Comparison of ENCODE assay signal across 17 cellular contexts in genomic region chr16:87703071-87703470, GRCh38.
DNase-seq lines count a peak whose midpoint lies in the region; ATAC-seq and TF ChIP-seq lines count a peak whose summit lies in the region.
"Had no signal": no experiment of that assay in that cellular context is flagged by ENCODE, and none has a peak within 500 bp of the region (broad histone marks: within the 10 kb centered on the region; RNA-seq: fewer than 3 reads in every experiment).

No MANE protein-coding gene starts in this region.

- no peak overlapping the region for H3K4me3 ChIP-seq in stomach
- H3K4me3 ChIP-seq: heart left ventricle had no signal

- H3K9me3 Mint-ChIP-seq in activated naive CD4-positive, alpha-beta T cell treated with anti-CD3 and anti-CD28 coated beads, Interleukin-2, amount 50 U/mL, for 24 hours, result no peaks in the 10 kb centered on the region
- no peaks in the 10 kb centered on the region for H3K9me3 Mint-ChIP-seq in activated naive CD4-positive, alpha-beta T cell treated with anti-CD3 and anti-CD28 coated beads for 36 hours
- no peaks in the 10 kb centered on the region for H3K9me3 Mint-ChIP-seq in effector memory CD8-positive, alpha-beta T cell
- H3K9me3 Mint-ChIP-seq in stimulated activated memory B cell treated with anti-CD40 and anti-IgM and Interleukin-4, amounts not matched to agents 10 μg/mL and 1 μg/mL and 100 μg/mL, for 72 hours, result no peaks in the 10 kb centered on the region

- TF ChIP-seq EP300 in stomach (IDR thresholded peaks at IDR 0.05), result no peak

- 76 to 94% (median 88%) methylated on average over 22 to 26 of the region's 26 CpGs for WGBS in stomach, 5 donors

- H3K4me1 Mint-ChIP-seq in activated naive CD4-positive, alpha-beta T cell treated with anti-CD3 and anti-CD28 coated beads, Interleukin-2, amount 50 U/mL, for 24 hours, result peaks cover 45% of the 10 kb centered on the region
- peaks cover 45% of the 10 kb centered on the region for H3K4me1 Mint-ChIP-seq in activated naive CD4-positive, alpha-beta T cell treated with anti-CD3 and anti-CD28 coated beads for 36 hours (ENCODE audit: low read depth)
- H3K4me1 Mint-ChIP-seq in T-helper 17 cell, result peaks cover 37% of the 10 kb centered on the region
- H3K4me1 Mint-ChIP-seq in effector memory CD8-positive, alpha-beta T cell (ENCODE audit: low read depth in 2 of 2), result peaks cover 31 to 40% of the 10 kb centered on the region in 2 donors
- peaks cover 60% of the 10 kb centered on the region for H3K4me1 Mint-ChIP-seq in stimulated activated memory B cell treated with anti-CD40 and anti-IgM and Interleukin-4, amounts not matched to agents 10 μg/mL and 1 μg/mL and 100 μg/mL, for 72 hours

- H3K27ac ChIP-seq in stomach, result no peak overlapping the region
- H3K27ac ChIP-seq: heart left ventricle, parathyroid adenoma, RWPE1 had no signal

- no peak for ATAC-seq in T-helper 17 cell
- no peak for ATAC-seq in effector memory CD8-positive, alpha-beta T cell (replicated peaks)
- no peak for ATAC-seq in stimulated activated memory B cell treated with anti-CD40 and anti-IgM and Interleukin-4, amounts not matched to agents 10 μg/mL and 1 μg/mL and 100 μg/mL, for 72 hours

- TF ChIP-seq POLR2A in stomach (IDR thresholded peaks at IDR 0.05), result no peak

- DNase-seq in activated naive CD4-positive, alpha-beta T cell treated with anti-CD3 and anti-CD28 coated beads for 36 hours, result no peak
- DNase-seq in T-helper 17 cell (no peak), stomach (no peak), DMS79 treated with DMSO at 0.1 percent for 48 hours (lab: John Stamatoyannopoulos, UW) (no peak)
- no peak for DNase-seq in effector memory CD8-positive, alpha-beta T cell
- DNase-seq in effector CD4-positive, alpha-beta T cell, result no peak
- DNase-seq: activated CD4-positive, CD25-positive, alpha-beta regulatory T cell; amniotic stem cell; Calu3; heart left ventricle; MM.1S; NCI-H187; NCI-H446 had no signal

- H3K9me3 ChIP-seq in T-helper 17 cell (ENCODE audit: control insufficient read depth, low read length, poor library complexity, severe bottlenecking) (no peaks in the 10 kb centered on the region), stomach (no peaks in the 10 kb centered on the region)
- H3K9me3 ChIP-seq: heart left ventricle had no signal

- peak overlapping the region; percentile 47 for H3K4me3 Mint-ChIP-seq in activated naive CD4-positive, alpha-beta T cell treated with anti-CD3 and anti-CD28 coated beads, Interleukin-2, amount 50 U/mL, for 24 hours
- H3K4me3 Mint-ChIP-seq in activated naive CD4-positive, alpha-beta T cell treated with anti-CD3 and anti-CD28 coated beads for 36 hours, result no peak overlapping the region
- H3K4me3 Mint-ChIP-seq in T-helper 17 cell, result peak overlapping the region; percentile 63
- H3K4me3 Mint-ChIP-seq in effector memory CD8-positive, alpha-beta T cell, result peak overlapping the region; percentile 67 to 73
- H3K4me3 Mint-ChIP-seq in stimulated activated memory B cell treated with anti-CD40 and anti-IgM and Interleukin-4, amounts not matched to agents 10 μg/mL and 1 μg/mL and 100 μg/mL, for 72 hours, result no peak overlapping the region

- intact Hi-C loops in activated naive CD4-positive, alpha-beta T cell treated with anti-CD3 and anti-CD28 coated beads for 36 hours (cut with micrococcal nuclease), result loop anchor here (2.0 kb wide), 1 partner anchor 20 kb away; no protein-coding TSS in a partner anchor
- intact Hi-C loops in stomach (cut with DNase I; ENCODE audit: low total_unique reads), result no loop called here

- CTCF ChIA-PET in activated naive CD4-positive, alpha-beta T cell treated with anti-CD3 and anti-CD28 coated beads for 36 hours (lab: Charles Lee), result interaction anchor here (1.1 to 1.9 kb wide), 2 partner anchors 20 to 67 kb away, joined by 4 to 5 read pairs; no protein-coding TSS in a partner anchor

- no peaks in the 10 kb centered on the region for H3K27me3 Mint-ChIP-seq in activated naive CD4-positive, alpha-beta T cell treated with anti-CD3 and anti-CD28 coated beads, Interleukin-2, amount 50 U/mL, for 24 hours
- H3K27me3 Mint-ChIP-seq in activated naive CD4-positive, alpha-beta T cell treated with anti-CD3 and anti-CD28 coated beads for 36 hours (ENCODE audit: low read depth), result no peaks in the 10 kb centered on the region
- H3K27me3 Mint-ChIP-seq in T-helper 17 cell, result no peaks in the 10 kb centered on the region
- H3K27me3 Mint-ChIP-seq in effector memory CD8-positive, alpha-beta T cell, result no peaks in the 10 kb centered on the region
- H3K27me3 Mint-ChIP-seq in stimulated activated memory B cell treated with anti-CD40 and anti-IgM and Interleukin-4, amounts not matched to agents 10 μg/mL and 1 μg/mL and 100 μg/mL, for 72 hours, result no peaks in the 10 kb centered on the region

- no peak overlapping the region for H3K27ac Mint-ChIP-seq in activated naive CD4-positive, alpha-beta T cell treated with anti-CD3 and anti-CD28 coated beads, Interleukin-2, amount 50 U/mL, for 24 hours
- H3K27ac Mint-ChIP-seq in activated naive CD4-positive, alpha-beta T cell treated with anti-CD3 and anti-CD28 coated beads for 36 hours, result no peak overlapping the region
- H3K27ac Mint-ChIP-seq in T-helper 17 cell, result peak overlapping the region; percentile 56
- H3K27ac Mint-ChIP-seq in effector memory CD8-positive, alpha-beta T cell, result peak overlapping the region; percentile 80 to 85
- peak overlapping the region; percentile 86 for H3K27ac Mint-ChIP-seq in stimulated activated memory B cell treated with anti-CD40 and anti-IgM and Interleukin-4, amounts not matched to agents 10 μg/mL and 1 μg/mL and 100 μg/mL, for 72 hours

- H3K4me1 ChIP-seq in stomach, result peaks cover 0 to 22% (median 15%) of the 10 kb centered on the region in 4 donors
- H3K4me1 ChIP-seq: parathyroid adenoma had no signal

- no peak for TF ChIP-seq CTCF in stomach (IDR thresholded peaks at IDR 0.05)

- H3K36me3 Mint-ChIP-seq in activated naive CD4-positive, alpha-beta T cell treated with anti-CD3 and anti-CD28 coated beads, Interleukin-2, amount 50 U/mL, for 24 hours, result no peaks in the 10 kb centered on the region
- H3K36me3 Mint-ChIP-seq in activated naive CD4-positive, alpha-beta T cell treated with anti-CD3 and anti-CD28 coated beads for 36 hours (ENCODE audit: low read depth), result peaks cover 23% of the 10 kb centered on the region
- H3K36me3 Mint-ChIP-seq in T-helper 17 cell (ENCODE audit: low read depth), result no peaks in the 10 kb centered on the region
- H3K36me3 Mint-ChIP-seq in effector memory CD8-positive, alpha-beta T cell (ENCODE audit: insufficient read depth), result peaks cover 16% of the 10 kb centered on the region
- H3K36me3 Mint-ChIP-seq in stimulated activated memory B cell treated with anti-CD40 and anti-IgM and Interleukin-4, amounts not matched to agents 10 μg/mL and 1 μg/mL and 100 μg/mL, for 72 hours, result peaks cover 33% of the 10 kb centered on the region

- H3K36me3 ChIP-seq in stomach, result peaks cover 0 to 76% (median 64%) of the 10 kb centered on the region in 4 donors

- no peaks in the 10 kb centered on the region for H3K27me3 ChIP-seq in stomach
- H3K27me3 ChIP-seq: heart left ventricle had no signal

Comparison
In these comparisons a context has a peak if more than half of its experiments do, and no peak if none do; other contexts are left out.
1. H3K4me3 Mint-ChIP-seq: peak in activated naive CD4-positive, alpha-beta T cell treated with anti-CD3 and anti-CD28 coated beads, Interleukin-2, amount 50 U/mL, for 24 hours (single experiment), T-helper 17 cell (single experiment) and effector memory CD8-positive, alpha-beta T cell (2 of 2); none in activated naive CD4-positive, alpha-beta T cell treated with anti-CD3 and anti-CD28 coated beads for 36 hours (single experiment) and stimulated activated memory B cell treated with anti-CD40 and anti-IgM and Interleukin-4, amounts not matched to agents 10 μg/mL and 1 μg/mL and 100 μg/mL, for 72 hours (single experiment).
2. H3K27ac Mint-ChIP-seq: peak in T-helper 17 cell (single experiment), effector memory CD8-positive, alpha-beta T cell (2 of 2) and stimulated activated memory B cell treated with anti-CD40 and anti-IgM and Interleukin-4, amounts not matched to agents 10 μg/mL and 1 μg/mL and 100 μg/mL, for 72 hours (single experiment); none in activated naive CD4-positive, alpha-beta T cell treated with anti-CD3 and anti-CD28 coated beads, Interleukin-2, amount 50 U/mL, for 24 hours (single experiment) and activated naive CD4-positive, alpha-beta T cell treated with anti-CD3 and anti-CD28 coated beads for 36 hours (single experiment).